19 cellular contexts compared by ENCODE assay signal in the genomic region with DNA sequence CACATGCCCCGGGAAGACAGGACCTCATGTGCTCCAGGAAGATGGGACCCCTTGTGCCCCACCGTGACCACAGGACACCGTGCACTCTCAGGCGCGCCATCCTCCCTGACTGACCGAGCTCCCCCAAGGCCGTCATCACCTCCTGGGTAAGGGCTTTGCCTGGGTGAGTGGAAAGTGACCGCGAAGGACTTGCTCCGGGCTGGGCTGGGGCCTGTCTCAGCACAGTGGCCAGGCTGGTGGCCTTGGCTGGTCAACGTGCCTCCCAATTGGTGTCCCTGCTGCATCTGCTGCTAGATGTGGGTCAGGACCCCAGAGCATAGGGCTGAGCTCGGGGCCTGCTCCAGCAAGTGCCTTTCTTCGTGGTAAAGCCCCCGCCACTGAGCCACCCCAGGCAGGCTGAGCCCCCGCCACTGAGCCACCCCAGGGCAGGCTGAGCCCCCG.
"Had no signal": no experiment of that assay in that cellular context is flagged by ENCODE, and none has a peak within 500 bp of the region (broad histone marks: within the 10 kb centered on the region; RNA-seq: fewer than 3 reads in every experiment).

No MANE protein-coding gene starts in this region.

- H3K27ac ChIP-seq: epithelial cell of prostate had no signal

- ATAC-seq: left colon had no signal

- FAIRE-seq: frontal cortex had no signal

- H3K27ac Mint-ChIP-seq: activated CD4-positive, alpha-beta memory T cell treated with anti-CD3 and anti-CD28 coated beads, Interleukin-2, amount 10 ng/mL, durations not matched to agents 7 days and 5 days; activated naive CD8-positive, alpha-beta T cell; immature natural killer cell; T-helper 1 cell treated with Interleukin-12 subunit alpha and Interleukin-12 subunit beta and Interleukin-4 antibody, amounts not matched to agents 30 μg/mL and 1 μg/mL, for 36 hours had no signal

- H3K9me3 Mint-ChIP-seq: activated CD4-positive, alpha-beta memory T cell treated with anti-CD3 and anti-CD28 coated beads, Interleukin-2, amount 10 ng/mL, durations not matched to agents 7 days and 5 days; immature natural killer cell; T-helper 1 cell treated with Interleukin-12 subunit alpha and Interleukin-12 subunit beta and Interleukin-4 antibody, amounts not matched to agents 30 μg/mL and 1 μg/mL, for 36 hours had no signal

- H3K4me1 Mint-ChIP-seq: activated CD4-positive, alpha-beta memory T cell treated with anti-CD3 and anti-CD28 coated beads, Interleukin-2, amount 10 ng/mL, durations not matched to agents 7 days and 5 days; immature natural killer cell had no signal

- H3K36me3 Mint-ChIP-seq: activated naive CD8-positive, alpha-beta T cell; immature natural killer cell had no signal

- DNase-seq: activated CD4-positive, alpha-beta memory T cell treated with anti-CD3 and anti-CD28 coated beads, Interleukin-2, amount 10 ng/mL, durations not matched to agents 7 days and 5 days; activated CD4-positive, alpha-beta T cell treated with anti-CD3 and anti-CD28 coated beads for 4 hours; activated gamma-delta T cell treated with Interleukin-2 at 50 U/mL for 16 hours; activated T-cell treated with anti-CD3 and anti-CD28 coated beads, Interleukin-2, amount 50 U/mL, for 48 hours; anterior cingulate cortex; cerebellar nuclear complex; dermis blood vessel endothelial cell; immature natural killer cell; mesenchymal stem cell; stimulated activated CD4-positive, alpha-beta T cell treated with anti-CD3 and anti-CD28 coated beads, Interleukin-4, amount 100 ng/mL, for 24 hours; stimulated activated CD8-positive, alpha-beta memory T cell treated with anti-CD3 and anti-CD28 coated beads, Interleukin-4, amount 100 ng/mL, for 48 hours; stimulated activated naive CD4-positive, alpha-beta T cell treated with Interleukin-2 at 50 U/mL for 16 hours; substantia nigra; trophoblast cell had no signal

- H3K4me3 Mint-ChIP-seq: activated CD4-positive, alpha-beta memory T cell treated with anti-CD3 and anti-CD28 coated beads, Interleukin-2, amount 10 ng/mL, durations not matched to agents 7 days and 5 days; activated naive CD8-positive, alpha-beta T cell; immature natural killer cell; T-helper 1 cell treated with Interleukin-12 subunit alpha and Interleukin-12 subunit beta and Interleukin-4 antibody, amounts not matched to agents 30 μg/mL and 1 μg/mL, for 36 hours had no signal

- H3K27me3 Mint-ChIP-seq: activated CD4-positive, alpha-beta memory T cell treated with anti-CD3 and anti-CD28 coated beads, Interleukin-2, amount 10 ng/mL, durations not matched to agents 7 days and 5 days had no signal
